ENCODE assay signal across 17 cellular contexts in the genomic region with DNA sequence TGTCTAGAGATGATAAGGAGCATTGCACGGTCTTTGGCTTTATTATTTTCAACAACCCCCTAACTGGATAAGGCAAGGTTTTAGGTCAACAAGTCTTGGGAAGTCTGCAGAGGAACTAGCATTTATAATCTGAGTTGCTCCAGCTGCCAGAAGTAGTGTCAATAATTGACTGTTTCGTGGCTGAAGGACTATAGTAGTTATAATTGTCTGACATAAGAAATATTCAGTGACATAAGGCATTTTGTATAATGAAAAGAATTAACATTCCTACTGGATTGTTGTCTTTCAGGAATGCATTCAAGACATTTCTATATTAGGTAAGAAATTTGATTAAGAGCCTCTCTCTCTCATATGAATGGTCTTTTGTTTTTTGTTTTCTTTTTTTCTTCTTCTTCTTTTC.
DNase-seq lines count a peak whose midpoint lies in the region; ATAC-seq, FAIRE-seq and TF ChIP-seq lines count a peak whose summit lies in the region.
"Had no signal": no experiment of that assay in that cellular context is flagged by ENCODE, and none has a peak within 500 bp of the region (broad histone marks: within the 10 kb centered on the region; RNA-seq: fewer than 3 reads in every experiment).

No MANE protein-coding gene starts in this region.

- H3K4me1 ChIP-seq in astrocyte (ENCODE audit: insufficient read depth, low read length): peaks cover 11% of the 10 kb centered on the region

- H3K9me3 Mint-ChIP-seq in Calu3 (ENCODE audit: low read depth, unreplicated experiment) (no peaks in the 10 kb centered on the region), astrocyte (ENCODE audit: unreplicated experiment) (no peaks in the 10 kb centered on the region)

- FAIRE-seq in astrocyte (lab: Jason Lieb, UNC): peak; percentile 29
- FAIRE-seq: A204.1, H1 had no signal

- no peak for ATAC-seq in GM18505 (IDR thresholded peaks at IDR 0.05; ENCODE audit: unreplicated experiment)
- ATAC-seq: Panc1 had no signal

- H3K27ac ChIP-seq in astrocyte (ENCODE audit: low read depth, low read length): no peak overlapping the region
- H3K27ac ChIP-seq: C4-2B had no signal

- H3K27me3 Mint-ChIP-seq in Calu3 (ENCODE audit: unreplicated experiment): no peaks in the 10 kb centered on the region
- H3K27me3 Mint-ChIP-seq in astrocyte (ENCODE audit: low read depth, unreplicated experiment): no peaks in the 10 kb centered on the region

- H3K4me1 Mint-ChIP-seq in Calu3 (ENCODE audit: low read depth, unreplicated experiment) (peaks cover 26% of the 10 kb centered on the region), astrocyte (ENCODE audit: low read depth, unreplicated experiment) (peaks cover 14% of the 10 kb centered on the region)

- H3K36me3 ChIP-seq in astrocyte (ENCODE audit: insufficient read depth, low read length): no peaks in the 10 kb centered on the region
- H3K36me3 ChIP-seq: MG63 had no signal

- H3K36me3 Mint-ChIP-seq in Calu3 (ENCODE audit: insufficient read depth, unreplicated experiment) (no peaks in the 10 kb centered on the region), astrocyte (ENCODE audit: low read depth, unreplicated experiment) (no peaks in the 10 kb centered on the region)

- TF ChIP-seq POLR2A in GM18505 (IDR thresholded peaks at IDR 0.05; ENCODE audit: borderline replicate concordance, extremely low read depth, insufficient read depth, insufficient read length): no peak

- H2AFZ ChIP-seq in astrocyte (ENCODE audit: low read depth, low read length): no peak overlapping the region

- H3K27ac Mint-ChIP-seq in Calu3 (ENCODE audit: unreplicated experiment): peak overlapping the region; percentile 46
- H3K27ac Mint-ChIP-seq in astrocyte (ENCODE audit: unreplicated experiment): peak overlapping the region; percentile 53

- H3K4me3 ChIP-seq in astrocyte (ENCODE audit: insufficient read depth, low read depth, low read length): no peak overlapping the region
- H3K4me3 ChIP-seq in retinal pigment epithelial cell (ENCODE audit: low read length): no peak overlapping the region
- H3K4me3 ChIP-seq: MG63 had no signal

- TF ChIP-seq CTCF in Calu3 (IDR thresholded peaks at IDR 0.05; ENCODE audit: unreplicated experiment) (no peak), astrocyte (IDR thresholded peaks at IDR 0.05; ENCODE audit: insufficient read depth, low read depth, low read length) (no peak), retinal pigment epithelial cell (conservative IDR thresholded peaks at IDR 0.05; ENCODE audit: low read depth, low read length) (no peak)

- BruUV-seq in Calu3 (replicated peaks; lab: Mats Ljungman, UMichigan): no TSS peak

- H4K20me1 ChIP-seq in astrocyte (ENCODE audit: insufficient read depth, low read length): no peaks in the 10 kb centered on the region

- no peak overlapping the region for H3K4me2 ChIP-seq in astrocyte (ENCODE audit: low read length)

- no peak overlapping the region for H3K9ac ChIP-seq in astrocyte (ENCODE audit: low read length)

- no peaks in the 10 kb centered on the region for H3K79me2 ChIP-seq in astrocyte (ENCODE audit: insufficient read depth, low read length)

- H3K9me3 ChIP-seq in astrocyte (ENCODE audit: insufficient read depth, low read depth, low read length): no peaks in the 10 kb centered on the region
- H3K9me3 ChIP-seq: MG63 had no signal

- intact Hi-C loops in Calu3 (cut with micrococcal nuclease; ENCODE audit: unreplicated experiment): loop anchor here (5.0 to 10.0 kb wide), 2 partner anchors 38 to 280 kb away; no protein-coding TSS in a partner anchor

- no peak for DNase-seq in Calu3
- DNase-seq in astrocyte (ENCODE audit: low read depth): peak; percentile 75
- peak; percentile 10 for DNase-seq in kidney glomerular epithelial cell (lab: John Stamatoyannopoulos, UW)
- peak; percentile 83 for DNase-seq in retinal pigment epithelial cell (ENCODE audit: low read depth)
- no peak for DNase-seq in NCI-H146 (lab: John Stamatoyannopoulos, UW)
- no peak for DNase-seq in AG08395 (ENCODE audit: low spot score)
- DNase-seq: EL, Karpas-422, MG63, NCI-H1092, NCI-H1694, NCI-H524 had no signal

- no peaks in the 10 kb centered on the region for H3K27me3 ChIP-seq in astrocyte (ENCODE audit: insufficient read depth, low read length)
- H3K27me3 ChIP-seq: MG63 had no signal

- peak overlapping the region; percentile 42 for H3K4me3 Mint-ChIP-seq in Calu3 (ENCODE audit: low read depth, unreplicated experiment)
- H3K4me3 Mint-ChIP-seq in astrocyte (ENCODE audit: unreplicated experiment): no peak overlapping the region

- CTCF ChIA-PET in Calu3 (lab: Charles Lee): no interaction called here

Comparison
In these comparisons a context has a peak if more than half of its experiments do, and no peak if none do; other contexts are left out.
1. DNase-seq: peak in astrocyte (single experiment), kidney glomerular epithelial cell (single experiment) and retinal pigment epithelial cell (single experiment); none in Calu3 (single experiment), NCI-H146 (single experiment) and AG08395 (single experiment).